ENCODE assay signal across 20 cellular contexts in genomic region chr10:120436431-120437142, GRCh38. TPM values are rescaled to one million over a fixed set of nuclear protein-coding genes. Genes with fewer than 3 reads are reported as not detected.
A peak's percentile ranks its signal among the peaks of the same experiment; 100 is the strongest.
DNase-seq lines count a peak whose midpoint lies in the region; ATAC-seq, FAIRE-seq and TF ChIP-seq lines count a peak whose summit lies in the region.
"Had no signal": no experiment of that assay in that cellular context is flagged by ENCODE, and none has a peak within 500 bp of the region (broad histone marks: within the 10 kb centered on the region; RNA-seq: fewer than 3 reads in every experiment).

No MANE protein-coding gene starts in this region.

- H3K4me3 ChIP-seq in K562 (no peak overlapping the region), neural progenitor cell (no peak overlapping the region), vagina (no peak overlapping the region)
- H3K4me3 ChIP-seq: Peyer's patch had no signal

- FAIRE-seq in K562 (lab: Jason Lieb, UNC), result no peak

- no peaks in the 10 kb centered on the region for H3K36me3 ChIP-seq in K562 (ENCODE audit: control insufficient read depth, insufficient read depth, low read length)
- H3K36me3 ChIP-seq in neural progenitor cell, result no peaks in the 10 kb centered on the region
- no peaks in the 10 kb centered on the region for H3K36me3 ChIP-seq in vagina
- H3K36me3 ChIP-seq: Peyer's patch had no signal

- CTCF ChIA-PET in K562 (lab: Yijun Ruan, JAX; ENCODE audit: low intra/inter-chr PET ratio), result no interaction called here

- peak overlapping the region; percentile 36 for H3K27ac Mint-ChIP-seq in neural progenitor cell
- H3K27ac Mint-ChIP-seq: activated CD8-positive, alpha-beta T cell treated with anti-CD3 and anti-CD28 coated beads for 36 hours; activated naive CD8-positive, alpha-beta T cell treated with anti-CD3 and anti-CD28 coated beads, Interleukin-2, amount 10 ng/mL, durations not matched to agents 7 days and 5 days; CD4-positive, CD25-positive, alpha-beta regulatory T cell had no signal

- H3K4me3 Mint-ChIP-seq in neural progenitor cell, result no peak overlapping the region
- H3K4me3 Mint-ChIP-seq: activated CD8-positive, alpha-beta T cell treated with anti-CD3 and anti-CD28 coated beads for 36 hours; activated naive CD8-positive, alpha-beta T cell treated with anti-CD3 and anti-CD28 coated beads, Interleukin-2, amount 10 ng/mL, durations not matched to agents 7 days and 5 days; CD4-positive, CD25-positive, alpha-beta regulatory T cell had no signal

- no peaks in the 10 kb centered on the region for H3K36me3 Mint-ChIP-seq in neural progenitor cell
- H3K36me3 Mint-ChIP-seq: activated naive CD8-positive, alpha-beta T cell treated with anti-CD3 and anti-CD28 coated beads, Interleukin-2, amount 10 ng/mL, durations not matched to agents 7 days and 5 days had no signal

- POLR2A ChIA-PET in K562 (lab: Yijun Ruan, JAX), result no interaction called here

- 7% methylated on average over 6 of the region's 7 CpGs for WGBS in K562 (ENCODE audit: insufficient coverage, low coverage, missing lambda C conversion rate)

- no peaks in the 10 kb centered on the region for H3F3A ChIP-seq in neural progenitor cell (ENCODE audit: low read depth)

- H3K79me2 ChIP-seq in K562 (ENCODE audit: control insufficient read depth, insufficient read depth, low read length) (no peaks in the 10 kb centered on the region), neural progenitor cell (ENCODE audit: low read depth) (no peaks in the 10 kb centered on the region)

- no peaks in the 10 kb centered on the region for H3K4me1 ChIP-seq in K562 (replicated peaks in 1 of 2; ENCODE audit: control insufficient read depth in 2 of 2, insufficient read depth in 2 of 2, low read length in 2 of 2)
- H3K4me1 ChIP-seq in neural progenitor cell, result no peaks in the 10 kb centered on the region
- H3K4me1 ChIP-seq in vagina, result no peaks in the 10 kb centered on the region
- H3K4me1 ChIP-seq: Peyer's patch had no signal

- peaks cover 2% of the 10 kb centered on the region for H3K4me1 Mint-ChIP-seq in neural progenitor cell
- H3K4me1 Mint-ChIP-seq: CD4-positive, CD25-positive, alpha-beta regulatory T cell had no signal

- H3K27me3 ChIP-seq in K562 (ENCODE audit: control insufficient read depth in 2 of 2, insufficient read depth in 2 of 2, low read length in 2 of 2) (no peaks in the 10 kb centered on the region), neural progenitor cell (no peaks in the 10 kb centered on the region), vagina (no peaks in the 10 kb centered on the region)
- H3K27me3 ChIP-seq: Peyer's patch had no signal

- TF ChIP-seq RAD21 in K562 (CRISPR knock-in tag; conservative IDR thresholded peaks at IDR 0.05 in 1 of 2, IDR thresholded peaks at IDR 0.05 in 1 of 2), result no peak

- no peak overlapping the region for H3K27ac ChIP-seq in K562 (ENCODE audit: extremely low read depth, low read depth, low read length)
- no peak overlapping the region for H3K27ac ChIP-seq in neural progenitor cell
- H3K27ac ChIP-seq in vagina, result no peak overlapping the region
- H3K27ac ChIP-seq: Peyer's patch, VCaP had no signal

- no TSS peak for BruUV-seq in K562 (replicated peaks; lab: Mats Ljungman, UMichigan)

- DNase-seq in NCI-H82 (lab: John Stamatoyannopoulos, UW) (peak; percentile 79), K562 (ENCODE audit: extremely low read depth in 1 of 4, low spot score in 3 of 4) (peak in 2 of 4 experiments; percentile 8 to 10), neural progenitor cell (ENCODE audit: low spot score) (no peak), SIG-M5 treated with dmso at 0.1 percent for 504 hours (lab: John Stamatoyannopoulos, UW; ENCODE audit: unreplicated experiment) (no peak), NCI-H526 treated with DMSO at 0.1 percent for 48 hours (lab: John Stamatoyannopoulos, UW) (no peak), vagina (ENCODE audit: extremely low spot score in 2 of 2) (no peak)
- DNase-seq: activated CD8-positive, alpha-beta T cell treated with anti-CD3 and anti-CD28 coated beads for 36 hours; activated naive CD8-positive, alpha-beta T cell treated with anti-CD3 and anti-CD28 coated beads, Interleukin-2, amount 10 ng/mL, durations not matched to agents 7 days and 5 days; activated T-cell treated with anti-CD3 and anti-CD28 coated beads, Interleukin-2, amount 50 U/mL, for 48 hours; CD4-positive, CD25-positive, alpha-beta regulatory T cell; DND-41; effector CD4-positive, alpha-beta T cell; hippocampal formation; NCI-H2029 treated with DMSO at 0.1 percent for 48 hours; Peyer's patch; stimulated activated naive CD4-positive, alpha-beta T cell; trophoblast cell had no signal

- in situ Hi-C loops in K562 (cut with MboI), result no loop called here

- ATAC-seq in K562 (peak; percentile 50; the same call in 1 of the 3 replicates), HG02610 (IDR thresholded peaks at IDR 0.05; ENCODE audit: unreplicated experiment) (no peak)
- ATAC-seq: activated CD8-positive, alpha-beta T cell treated with anti-CD3 and anti-CD28 coated beads for 36 hours had no signal

- H3K9me1 ChIP-seq in K562 (ENCODE audit: control insufficient read depth, insufficient read depth, low read length), result no peaks in the 10 kb centered on the region

- intact Hi-C loops in K562 (cut with micrococcal nuclease) (no loop called here), vagina (cut with DNase I) (no loop called here)

- no peaks in the 10 kb centered on the region for H3K9me3 Mint-ChIP-seq in neural progenitor cell
- H3K9me3 Mint-ChIP-seq: activated CD8-positive, alpha-beta T cell treated with anti-CD3 and anti-CD28 coated beads for 36 hours; activated naive CD8-positive, alpha-beta T cell treated with anti-CD3 and anti-CD28 coated beads, Interleukin-2, amount 10 ng/mL, durations not matched to agents 7 days and 5 days had no signal

- H3K4me2 ChIP-seq in K562 (ENCODE audit: insufficient read depth, low read length), result no peak overlapping the region
- H3K4me2 ChIP-seq in neural progenitor cell, result no peak overlapping the region

- H3K9ac ChIP-seq in K562 (ENCODE audit: insufficient read depth in 1 of 2, low read depth in 2 of 2, low read length in 2 of 2), result no peak overlapping the region
- no peak overlapping the region for H3K9ac ChIP-seq in neural progenitor cell

- TF ChIP-seq EP300 in K562 (IDR thresholded peaks at IDR 0.05; ENCODE audit: low read length), result no peak

- peaks cover 2% of the 10 kb centered on the region for H3K27me3 Mint-ChIP-seq in neural progenitor cell (ENCODE audit: insufficient read depth, low read depth)
- H3K27me3 Mint-ChIP-seq: CD4-positive, CD25-positive, alpha-beta regulatory T cell had no signal

- H4K20me1 ChIP-seq in K562 (replicated peaks; ENCODE audit: control insufficient read depth, insufficient read depth, low read length) (no peaks in the 10 kb centered on the region), neural progenitor cell (ENCODE audit: low read depth) (no peaks in the 10 kb centered on the region)

- TF ChIP-seq CTCF in GM12872 (IDR thresholded peaks at IDR 0.05; ENCODE audit: insufficient read depth, low read depth, low read length) (0 out of 3 replicates have a peak, but pooled peaks have one; percentile 11), K562 (IDR thresholded peaks at IDR 0.05 in 2 of 3, conservative IDR thresholded peaks at IDR 0.05 in 1 of 3; ENCODE audit: insufficient read depth in 2 of 3, low read depth in 1 of 3, low read length in 3 of 3) (no peak), neural progenitor cell (IDR thresholded peaks at IDR 0.05) (no peak), vagina (IDR thresholded peaks at IDR 0.05) (no peak)

- H3K9me3 ChIP-seq in K562 (replicated peaks; ENCODE audit: control insufficient read depth, insufficient read depth, low read depth, low read length) (no peaks in the 10 kb centered on the region), neural progenitor cell (ENCODE audit: low read depth) (no peaks in the 10 kb centered on the region), vagina (no peaks in the 10 kb centered on the region)
- H3K9me3 ChIP-seq: Peyer's patch had no signal

- TF ChIP-seq POLR2A in K562 (conservative IDR thresholded peaks at IDR 0.05) (no peak), vagina (IDR thresholded peaks at IDR 0.05) (no peak)

- H2AFZ ChIP-seq in K562 (ENCODE audit: low read depth, low read length), result no peak overlapping the region
- no peak overlapping the region for H2AFZ ChIP-seq in neural progenitor cell (replicated peaks)

TF ChIP-seq in K562, 482 proteins besides CTCF, POLR2A, EP300 and RAD21 (continues in another document):
- TF ChIP-seq LARP7 (IDR thresholded peaks at IDR 0.05) (no peak), ZNF445 (CRISPR knock-in tag; IDR thresholded peaks at IDR 0.05; ENCODE audit: low read depth) (no peak), USF2 (CRISPR knock-in tag; IDR thresholded peaks at IDR 0.05) (peak; percentile 77), FOS (IDR thresholded peaks at IDR 0.05; ENCODE audit: extremely low read depth, insufficient read length) (no peak), CREM (IDR thresholded peaks at IDR 0.05; ENCODE audit: low read depth) (no peak), RAD51 (IDR thresholded peaks at IDR 0.05; ENCODE audit: borderline replicate concordance, low read depth) (peak; percentile 39; the same call in 1 of the 2 replicates)

RNA-seq across cellular contexts. Expression of gene PLPP4, which starts 20.4 kb away (rescaled TPM):
- not detected in 2 replicates for total RNA-seq in K562 (2011; cell fraction: chromatin; rRNA removed; ENCODE audit: low replicate concordance)
- not detected in 2 replicates for total RNA-seq in K562 (2011; cell fraction: nucleolus; rRNA removed)
- not detected in 2 replicates for total RNA-seq in K562 (2011; cell fraction: nucleoplasm; rRNA removed)
- not detected in 2 replicates for total RNA-seq in K562 (2014; rRNA removed)
- not detected in 2 replicates for total RNA-seq in K562 (2014; rRNA removed; fragmentation: Illumina TruSeq; extraction: Trizol)
- total RNA-seq in K562 (2015; rRNA removed; fragmentation: Illumina TruSeq; extraction: Trizol), result not detected in 2 replicates
- total RNA-seq in K562 (2021), result not detected in 2 replicates
- 0.07 and 0.08 TPM in 2 replicates for polyA plus RNA-seq in K562 (2011; rRNA removed)
- not detected in 2 replicates for polyA plus RNA-seq in K562 (2011; cell fraction: cytosol; rRNA removed)
- 0.11 TPM in 1 of 2 replicates, not detected in the other for polyA plus RNA-seq in K562 (2011; cell fraction: nucleus; rRNA removed)
- polyA plus RNA-seq in K562 (2012), result 0.22 TPM in 1 of 2 replicates, not detected in the other
- polyA plus RNA-seq in K562 (2014; fragmentation: Illumina TruSeq; extraction: Trizol), result not detected in 2 replicates
- polyA plus RNA-seq in K562 (2014; fragmentation: Nextera tagmentation; extraction: Ambion mirVana), result not detected
- polyA plus RNA-seq in K562 (2014; rRNA removed), result not detected in 2 replicates
- polyA minus RNA-seq in K562 (2011; rRNA and poly(A)+ RNA removed), result not detected in 2 replicates
- not detected in 2 replicates for polyA minus RNA-seq in K562 (2011; cell fraction: cytosol; rRNA and poly(A)+ RNA removed)
- not detected in 2 replicates for polyA minus RNA-seq in K562 (2011; cell fraction: nucleus; rRNA and poly(A)+ RNA removed)
- total RNA-seq in neural progenitor cell (ENCODE audit: low replicate concordance), result 0.90 TPM in 1 of 2 replicates, not detected in the other
- total RNA-seq in vagina, result 2.5 TPM
- total RNA-seq: activated CD8-positive, alpha-beta T cell treated with anti-CD3 and anti-CD28 coated beads for 36 hours; activated naive CD8-positive, alpha-beta T cell treated with anti-CD3 and anti-CD28 coated beads, Interleukin-2, amount 10 ng/mL, durations not matched to agents 7 days and 5 days; CD4-positive, CD25-positive, alpha-beta regulatory T cell had no signal
- polyA plus RNA-seq: CD4-positive, CD25-positive, alpha-beta regulatory T cell had no signal
